Comparison of ENCODE assay signal across 23 cellular contexts in genomic region chr7:100818825-100819224, GRCh38.
"Had no signal": no experiment of that assay in that cellular context is flagged by ENCODE, and none has a peak within 500 bp of the region (broad histone marks: within the 10 kb centered on the region; RNA-seq: fewer than 3 reads in every experiment).

No MANE protein-coding gene starts in this region.

- H3K36me3 Mint-ChIP-seq: stimulated activated naive B cell treated with anti-CD40 and anti-IgM and Interleukin-4, amounts not matched to agents 10 μg/mL and 1 μg/mL and 100 μg/mL, for 72 hours had no signal

- H3K4me2 ChIP-seq: hepatocyte had no signal

- H3K4me1 Mint-ChIP-seq: central memory CD8-positive, alpha-beta T cell; nephron; stimulated activated naive B cell treated with anti-CD40 and anti-IgM and Interleukin-4, amounts not matched to agents 10 μg/mL and 1 μg/mL and 100 μg/mL, for 72 hours had no signal

- H2AFZ ChIP-seq: hepatocyte had no signal

- ATAC-seq: effector memory CD8-positive, alpha-beta T cell; foreskin keratinocyte; right cardiac atrium; stimulated activated naive B cell treated with anti-CD40 and anti-IgM and Interleukin-4, amounts not matched to agents 10 μg/mL and 1 μg/mL and 100 μg/mL, for 72 hours had no signal

- H3K27ac Mint-ChIP-seq: effector memory CD8-positive, alpha-beta T cell; stimulated activated naive B cell treated with anti-CD40 and anti-IgM and Interleukin-4, amounts not matched to agents 10 μg/mL and 1 μg/mL and 100 μg/mL, for 72 hours had no signal

- H3K4me1 ChIP-seq: foreskin keratinocyte, transverse colon had no signal

- H3K27me3 ChIP-seq: foreskin keratinocyte, hepatocyte, transverse colon had no signal

- H3K9me3 ChIP-seq: left ventricle myocardium inferior, stomach, thoracic aorta, transverse colon had no signal

- H3K27ac ChIP-seq: foreskin keratinocyte, hepatocyte, left ventricle myocardium inferior, stomach, thoracic aorta, transverse colon had no signal

- DNase-seq: cortex of kidney; effector memory CD8-positive, alpha-beta T cell; erythroblast; foreskin keratinocyte; head of caudate nucleus; kidney; left cardiac atrium; left ventricle myocardium inferior; mesenchymal stem cell; midbrain; stimulated activated CD4-positive, alpha-beta T cell treated with anti-CD3 and anti-CD28 coated beads, Interleukin-15, amount 100 ng/mL, for 24 hours; stimulated activated CD4-positive, alpha-beta T cell treated with anti-CD3 and anti-CD28 coated beads, Interleukin-1b, Interleukin-23, amount 100 ng/mL, for 48 hours; stimulated activated CD4-positive, alpha-beta T cell treated with anti-CD3 and anti-CD28 coated beads, Interleukin-4, amount 100 ng/mL, for 24 hours; stimulated activated naive B cell treated with anti-CD40 and anti-IgM and Interleukin-4, amounts not matched to agents 10 μg/mL and 1 μg/mL and 100 μg/mL, for 72 hours; stomach; substantia nigra; transverse colon had no signal

- H3K36me3 ChIP-seq: thoracic aorta had no signal

- H3K9me3 Mint-ChIP-seq: central memory CD8-positive, alpha-beta T cell; effector memory CD8-positive, alpha-beta T cell; nephron; stimulated activated naive B cell treated with anti-CD40 and anti-IgM and Interleukin-4, amounts not matched to agents 10 μg/mL and 1 μg/mL and 100 μg/mL, for 72 hours had no signal

- H3K4me3 ChIP-seq: hepatocyte, left ventricle myocardium inferior, lung, stomach, thoracic aorta, transverse colon had no signal

- H3K4me3 Mint-ChIP-seq: central memory CD8-positive, alpha-beta T cell; effector memory CD8-positive, alpha-beta T cell; nephron; stimulated activated naive B cell treated with anti-CD40 and anti-IgM and Interleukin-4, amounts not matched to agents 10 μg/mL and 1 μg/mL and 100 μg/mL, for 72 hours had no signal
